ENCODE assay signal across 14 cellular contexts in genomic region chr22:41798736-41799135, GRCh38. TPM values are rescaled to one million over a fixed set of nuclear protein-coding genes. Genes with fewer than 3 reads are reported as not detected.
DNase-seq lines count a peak whose midpoint lies in the region; ATAC-seq and TF ChIP-seq lines count a peak whose summit lies in the region.
"Had no signal": no experiment of that assay in that cellular context is flagged by ENCODE, and none has a peak within 500 bp of the region (broad histone marks: within the 10 kb centered on the region; RNA-seq: fewer than 3 reads in every experiment).

No MANE protein-coding gene starts in this region.

- POLR2A ChIA-PET in naive thymus-derived CD4-positive, alpha-beta T cell (lab: Charles Lee) = interaction anchor here (0.7 to 7.8 kb wide), 10 partner anchors 7 to 646 kb away, joined by 3 to 366 read pairs (median 10); partner anchors contain the start of genes DESI1, SNU13, SREBF2 and XRCC6

- H3K4me1 ChIP-seq in naive thymus-derived CD4-positive, alpha-beta T cell (ENCODE audit: control insufficient read depth in 2 of 2, insufficient read depth in 2 of 2, low read length in 2 of 2) = peaks cover 17 to 19% of the 10 kb centered on the region in 2 donors
- H3K4me1 ChIP-seq in upper lobe of right lung = peaks cover 13% of the 10 kb centered on the region
- H3K4me1 ChIP-seq in tibial nerve = peaks cover 0 to 26% (median 12%) of the 10 kb centered on the region in 4 donors

- peak overlapping the region; percentile 96 for H3K4me3 Mint-ChIP-seq in activated naive CD8-positive, alpha-beta T cell
- H3K4me3 Mint-ChIP-seq in activated naive CD8-positive, alpha-beta T cell treated with anti-CD3 and anti-CD28 coated beads for 36 hours = no peak overlapping the region
- peak overlapping the region; percentile 81 for H3K4me3 Mint-ChIP-seq in activated T-helper 17 cell treated with anti-CD3 and anti-CD28 coated beads, Interleukin-2, amount 50 U/mL, for 72 hours
- H3K4me3 Mint-ChIP-seq in naive thymus-derived CD4-positive, alpha-beta T cell = peak overlapping the region in 8 of 10 donors; percentile 81 to 97 (median 95)

- TF ChIP-seq CTCF in upper lobe of right lung (IDR thresholded peaks at IDR 0.05) (no peak), tibial nerve (IDR thresholded peaks at IDR 0.05) (no peak)

- TF ChIP-seq POLR2A in tibial nerve (IDR thresholded peaks at IDR 0.05) = no peak

- H3K27ac ChIP-seq in naive thymus-derived CD4-positive, alpha-beta T cell (ENCODE audit: low read depth, low read length) = peak overlapping the region; percentile 88
- H3K27ac ChIP-seq in upper lobe of right lung = peak overlapping the region; percentile 91
- peak overlapping the region in 2 of 4 donors; percentile 85 to 92 for H3K27ac ChIP-seq in tibial nerve
- H3K27ac ChIP-seq: foreskin keratinocyte, GM23248, HL-60 had no signal

- H3K4me1 Mint-ChIP-seq in activated naive CD8-positive, alpha-beta T cell (ENCODE audit: low read depth) = peaks cover 30% of the 10 kb centered on the region
- H3K4me1 Mint-ChIP-seq in activated naive CD8-positive, alpha-beta T cell treated with anti-CD3 and anti-CD28 coated beads for 36 hours = peaks cover 24% of the 10 kb centered on the region
- peaks cover 14% of the 10 kb centered on the region for H3K4me1 Mint-ChIP-seq in activated T-helper 17 cell treated with anti-CD3 and anti-CD28 coated beads, Interleukin-2, amount 50 U/mL, for 72 hours
- H3K4me1 Mint-ChIP-seq in naive thymus-derived CD4-positive, alpha-beta T cell = peaks cover 8 to 41% (median 32%) of the 10 kb centered on the region in 7 donors

- H3K4me3 ChIP-seq in naive thymus-derived CD4-positive, alpha-beta T cell (ENCODE audit: low read length) = no peak overlapping the region
- H3K4me3 ChIP-seq in upper lobe of right lung (no peak overlapping the region), tibial nerve (no peak overlapping the region)
- H3K4me3 ChIP-seq: GM23248 had no signal

- H3K9me3 Mint-ChIP-seq in activated naive CD8-positive, alpha-beta T cell (ENCODE audit: low read depth) = no peaks in the 10 kb centered on the region
- H3K9me3 Mint-ChIP-seq in activated naive CD8-positive, alpha-beta T cell treated with anti-CD3 and anti-CD28 coated beads for 36 hours = no peaks in the 10 kb centered on the region
- H3K9me3 Mint-ChIP-seq in activated T-helper 17 cell treated with anti-CD3 and anti-CD28 coated beads, Interleukin-2, amount 50 U/mL, for 72 hours = no peaks in the 10 kb centered on the region
- H3K9me3 Mint-ChIP-seq in naive thymus-derived CD4-positive, alpha-beta T cell = peaks cover 0 to 4% (median 0%) of the 10 kb centered on the region in 11 donors

- TF ChIP-seq EP300 in tibial nerve (IDR thresholded peaks at IDR 0.05) = no peak

- DNase-seq in activated naive CD8-positive, alpha-beta T cell treated with anti-CD3 and anti-CD28 coated beads for 36 hours = no peak
- DNase-seq in naive thymus-derived CD4-positive, alpha-beta T cell = no peak
- DNase-seq in upper lobe of right lung (no peak), tibial nerve (ENCODE audit: low spot score in 2 of 2) (no peak)
- DNase-seq: activated CD4-positive, CD25-positive, alpha-beta regulatory T cell treated with anti-CD3 and anti-CD28 coated beads, Interleukin-2, amount 50 U/mL, for 72 hours; foreskin keratinocyte; NCI-H524; testis had no signal

- no peaks in the 10 kb centered on the region for H3K27me3 ChIP-seq in naive thymus-derived CD4-positive, alpha-beta T cell (ENCODE audit: control insufficient read depth in 2 of 2, insufficient read depth in 2 of 2, low read length in 2 of 2)
- H3K27me3 ChIP-seq in upper lobe of right lung = no peaks in the 10 kb centered on the region
- H3K27me3 ChIP-seq in tibial nerve = no peaks in the 10 kb centered on the region
- H3K27me3 ChIP-seq: foreskin keratinocyte, testis had no signal

- intact Hi-C loops in naive thymus-derived CD4-positive, alpha-beta T cell (cut with micrococcal nuclease) = no loop called here
- intact Hi-C loops in upper lobe of right lung (cut with DNase I) = no loop called here

- CTCF ChIA-PET in naive thymus-derived CD4-positive, alpha-beta T cell (lab: Charles Lee) = interaction anchor here (0.9 to 2.9 kb wide), 3 partner anchors 8 to 52 kb away, joined by 3 to 26 read pairs (median 4); no protein-coding TSS in a partner anchor

- H3K36me3 ChIP-seq in naive thymus-derived CD4-positive, alpha-beta T cell (ENCODE audit: control insufficient read depth in 2 of 3, insufficient read depth in 3 of 3, low read length in 3 of 3) = peaks cover 0 to 26% (median 6%) of the 10 kb centered on the region in 3 experiments
- H3K36me3 ChIP-seq in upper lobe of right lung (no peaks in the 10 kb centered on the region), tibial nerve (no peaks in the 10 kb centered on the region)

- peak overlapping the region; percentile 81 for H3K27ac Mint-ChIP-seq in activated naive CD8-positive, alpha-beta T cell
- H3K27ac Mint-ChIP-seq in activated naive CD8-positive, alpha-beta T cell treated with anti-CD3 and anti-CD28 coated beads for 36 hours = no peak overlapping the region
- H3K27ac Mint-ChIP-seq in activated T-helper 17 cell treated with anti-CD3 and anti-CD28 coated beads, Interleukin-2, amount 50 U/mL, for 72 hours = peak overlapping the region; percentile 83
- peak overlapping the region; percentile 94 to 100 (median 98) for H3K27ac Mint-ChIP-seq in naive thymus-derived CD4-positive, alpha-beta T cell

- no peaks in the 10 kb centered on the region for H3K9me3 ChIP-seq in naive thymus-derived CD4-positive, alpha-beta T cell (ENCODE audit: control insufficient read depth in 2 of 3, low read length in 3 of 3)
- H3K9me3 ChIP-seq in upper lobe of right lung (no peaks in the 10 kb centered on the region), tibial nerve (no peaks in the 10 kb centered on the region)
- H3K9me3 ChIP-seq: testis had no signal

- WGBS in tibial nerve, 2 donors = 97 to 98% methylated on average over 2 of the region's 2 CpGs

- peaks cover 3% of the 10 kb centered on the region for H3K36me3 Mint-ChIP-seq in activated naive CD8-positive, alpha-beta T cell
- peaks cover 16% of the 10 kb centered on the region for H3K36me3 Mint-ChIP-seq in activated naive CD8-positive, alpha-beta T cell treated with anti-CD3 and anti-CD28 coated beads for 36 hours
- peaks cover 43% of the 10 kb centered on the region for H3K36me3 Mint-ChIP-seq in activated T-helper 17 cell treated with anti-CD3 and anti-CD28 coated beads, Interleukin-2, amount 50 U/mL, for 72 hours (ENCODE audit: low read depth)
- peaks cover 6 to 20% (median 14%) of the 10 kb centered on the region in 5 donors for H3K36me3 Mint-ChIP-seq in naive thymus-derived CD4-positive, alpha-beta T cell

- no peaks in the 10 kb centered on the region for H3K27me3 Mint-ChIP-seq in activated naive CD8-positive, alpha-beta T cell
- no peaks in the 10 kb centered on the region for H3K27me3 Mint-ChIP-seq in activated naive CD8-positive, alpha-beta T cell treated with anti-CD3 and anti-CD28 coated beads for 36 hours
- no peaks in the 10 kb centered on the region for H3K27me3 Mint-ChIP-seq in activated T-helper 17 cell treated with anti-CD3 and anti-CD28 coated beads, Interleukin-2, amount 50 U/mL, for 72 hours
- no peaks in the 10 kb centered on the region for H3K27me3 Mint-ChIP-seq in naive thymus-derived CD4-positive, alpha-beta T cell

- no peak for ATAC-seq in activated T-helper 17 cell treated with anti-CD3 and anti-CD28 coated beads, Interleukin-2, amount 50 U/mL, for 72 hours (replicated peaks)
- no peak for ATAC-seq in naive thymus-derived CD4-positive, alpha-beta T cell
- ATAC-seq in upper lobe of right lung (no peak), HG03135 (IDR thresholded peaks at IDR 0.05; ENCODE audit: unreplicated experiment) (no peak), HG03342 (IDR thresholded peaks at IDR 0.05; ENCODE audit: unreplicated experiment) (no peak)
- ATAC-seq: foreskin keratinocyte had no signal

RNA-seq across cellular contexts. Expression of gene CCDC134, which starts 1.7 kb away (rescaled TPM):
- total RNA-seq in activated naive CD8-positive, alpha-beta T cell treated with anti-CD3 and anti-CD28 coated beads for 36 hours = 10 to 100 TPM; 14.4 to 15.8 TPM
- 10 to 100 TPM; 21.6 to 22.3 TPM for total RNA-seq in activated T-helper 17 cell treated with anti-CD3 and anti-CD28 coated beads, Interleukin-2, amount 50 U/mL, for 72 hours
- total RNA-seq in naive thymus-derived CD4-positive, alpha-beta T cell = 10 to 100 TPM; 13.7 to 22.8 (median 18.2) TPM
- 1 to 10 TPM; 4.5 to 9.1 TPM for polyA plus RNA-seq in naive thymus-derived CD4-positive, alpha-beta T cell
- total RNA-seq in upper lobe of right lung (7.3 TPM), tibial nerve (1 to 10 TPM; 6.5 to 9.6 (median 8.2) TPM)

RNA-seq across cellular contexts. Expression of gene SREBF2, which starts 34.2 kb away (rescaled TPM):
- 10 to 100 TPM; 68.1 to 74.8 TPM for total RNA-seq in activated naive CD8-positive, alpha-beta T cell treated with anti-CD3 and anti-CD28 coated beads for 36 hours
- 100 to 1,000 TPM; 126 to 162 TPM for total RNA-seq in activated T-helper 17 cell treated with anti-CD3 and anti-CD28 coated beads, Interleukin-2, amount 50 U/mL, for 72 hours
- total RNA-seq in naive thymus-derived CD4-positive, alpha-beta T cell = 100 to 1,000 TPM in 3 of 5 experiments, 10 to 100 TPM in 2; 71.5 to 117 (median 101) TPM
- 10 to 100 TPM; 17.4 to 21.0 TPM for polyA plus RNA-seq in naive thymus-derived CD4-positive, alpha-beta T cell
- total RNA-seq in upper lobe of right lung (156 TPM), tibial nerve (100 to 1,000 TPM in 3 of 4 donors, 10 to 100 TPM in 1; 73.5 to 157 (median 129) TPM)
